ENCODE assay signal across 16 cellular contexts in genomic region chrX:12505127-12505526, GRCh38.
DNase-seq lines count a peak whose midpoint lies in the region; ATAC-seq lines count a peak whose summit lies in the region.
"Had no signal": no experiment of that assay in that cellular context is flagged by ENCODE, and none has a peak within 500 bp of the region (broad histone marks: within the 10 kb centered on the region; RNA-seq: fewer than 3 reads in every experiment).

No MANE protein-coding gene starts in this region.

- DNase-seq in NCI-H748 (lab: John Stamatoyannopoulos, UW; ENCODE audit: unreplicated experiment) = peak; percentile 11
- DNase-seq in NCI-H748 treated with DMSO at 0.1 percent for 48 hours (lab: John Stamatoyannopoulos, UW) = no peak
- peak; percentile 49 for DNase-seq in COR-L47 (lab: John Stamatoyannopoulos, UW)
- DNase-seq in NCI-H146 treated with DMSO at 0.1 percent for 48 hours (lab: John Stamatoyannopoulos, UW; ENCODE audit: unreplicated experiment) = peak; percentile 56
- DNase-seq in NCI-H69 (lab: John Stamatoyannopoulos, UW) = peak; percentile 94
- DNase-seq: CD4-positive, CD25-positive, alpha-beta regulatory T cell; CD8-positive, alpha-beta T cell; DMS 273 treated with DMSO at 0.1 percent for 48 hours; DMS79; EL; GF-D8; GOT3; HFFc6 had no signal

- ATAC-seq in GM21786 (IDR thresholded peaks at IDR 0.05; ENCODE audit: unreplicated experiment) (no peak), GM21576 (IDR thresholded peaks at IDR 0.05; ENCODE audit: unreplicated experiment) (no peak), GM19351 (IDR thresholded peaks at IDR 0.05; ENCODE audit: unreplicated experiment) (no peak)
- ATAC-seq: CD8-positive, alpha-beta T cell had no signal
